Comparison of ENCODE assay signal across 8 cellular contexts in the genomic region with DNA sequence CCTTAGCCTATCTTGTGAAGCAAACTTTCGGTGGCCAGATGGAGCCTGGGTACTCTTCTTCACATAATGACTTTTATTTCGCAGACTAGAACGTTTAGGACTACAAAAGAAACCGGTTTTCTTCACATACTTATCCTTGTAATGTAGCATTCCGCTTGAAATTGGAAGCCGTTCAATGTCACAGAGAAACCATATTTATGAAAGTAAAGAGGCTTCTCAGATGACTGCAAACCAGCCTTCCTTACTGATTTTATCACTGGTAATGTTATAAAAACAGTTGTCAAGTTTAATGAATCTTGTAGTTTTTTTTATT.
DNase-seq lines count a peak whose midpoint lies in the region; ATAC-seq and TF ChIP-seq lines count a peak whose summit lies in the region.

No MANE protein-coding gene starts in this region.

- H3K9me3 ChIP-seq in MM.1S (replicated peaks; ENCODE audit: insufficient read depth, low read length), result no peaks in the 10 kb centered on the region
- H3K9me3 ChIP-seq in effector memory CD4-positive, alpha-beta T cell (ENCODE audit: control insufficient read depth, low read length), result no peaks in the 10 kb centered on the region

- H4K20me1 ChIP-seq in MM.1S (ENCODE audit: insufficient read depth, low read length), result no peaks in the 10 kb centered on the region

- TF ChIP-seq CTCF in AG10803 (conservative IDR thresholded peaks at IDR 0.05; ENCODE audit: low read length), result no peak
- TF ChIP-seq CTCF in MM.1S (IDR thresholded peaks at IDR 0.05; ENCODE audit: low read length), result no peak
- TF ChIP-seq CTCF in nephron progenitor cell (IDR thresholded peaks at IDR 0.05), result no peak

- H3K4me3 ChIP-seq in AG10803 (ENCODE audit: low read length), result peak overlapping the region; percentile 65
- peak overlapping the region; percentile 59 for H3K4me3 ChIP-seq in MM.1S (ENCODE audit: low read length)
- peak overlapping the region; percentile 50 for H3K4me3 ChIP-seq in effector memory CD4-positive, alpha-beta T cell (ENCODE audit: insufficient read depth, low read depth, low read length, poor library complexity, severe bottlenecking)

- peaks cover 25% of the 10 kb centered on the region for H3K27me3 Mint-ChIP-seq in nephron progenitor cell (ENCODE audit: low read depth, poor library complexity)

- no peaks in the 10 kb centered on the region for H3K79me2 ChIP-seq in MM.1S (ENCODE audit: low read length)

- peaks cover 29% of the 10 kb centered on the region for H3K9me3 Mint-ChIP-seq in nephron progenitor cell

- peak overlapping the region; percentile 57 for H3K27ac Mint-ChIP-seq in nephron progenitor cell

- H3K4me2 ChIP-seq in MM.1S (ENCODE audit: low read depth, low read length), result peak overlapping the region; percentile 85

- H3K4me3 Mint-ChIP-seq in nephron progenitor cell, result peak overlapping the region; percentile 82

- no peaks in the 10 kb centered on the region; the same call in 1 of the 2 replicates for H3F3A ChIP-seq in MM.1S (ENCODE audit: insufficient read depth, low read length)

- H2AFZ ChIP-seq in MM.1S (ENCODE audit: low read length), result peak overlapping the region; percentile 92

- H3K4me1 Mint-ChIP-seq in nephron progenitor cell, result peaks cover 50% of the 10 kb centered on the region

- H3K4me1 ChIP-seq in MM.1S (ENCODE audit: low read length), result 0 out of 2 replicates have a peak, but pooled peaks cover 6% of the 10 kb centered on the region
- peaks cover 8% of the 10 kb centered on the region for H3K4me1 ChIP-seq in effector memory CD4-positive, alpha-beta T cell (ENCODE audit: control insufficient read depth, insufficient read depth, low read length, poor library complexity, severe bottlenecking)

- no peaks in the 10 kb centered on the region for H3K9me2 ChIP-seq in MM.1S (replicated peaks; ENCODE audit: insufficient read depth, low read length)

- no peak for ATAC-seq in GM19023 (IDR thresholded peaks at IDR 0.05; ENCODE audit: unreplicated experiment)
- ATAC-seq in activated CD4-positive, CD25-positive, alpha-beta regulatory T cell treated with anti-CD3 and anti-CD28 coated beads, Interleukin-2, amount 50 U/mL, for 24 hours, result no peak

- no peaks in the 10 kb centered on the region for H3K36me3 ChIP-seq in MM.1S (replicated peaks; ENCODE audit: insufficient read depth, low read length)
- no peaks in the 10 kb centered on the region for H3K36me3 ChIP-seq in effector memory CD4-positive, alpha-beta T cell (ENCODE audit: control insufficient read depth, insufficient read depth, low read length)

- peak overlapping the region; percentile 53; the same call in 1 of the 2 replicates for H3K9ac ChIP-seq in MM.1S (ENCODE audit: low read length)

- no peaks in the 10 kb centered on the region for H3K36me3 Mint-ChIP-seq in nephron progenitor cell (ENCODE audit: low read depth)

- peak overlapping the region; percentile 49; the same call in 1 of the 2 replicates for H3K27ac ChIP-seq in MM.1S (ENCODE audit: low read length)
- peak overlapping the region; percentile 89 for H3K27ac ChIP-seq in effector memory CD4-positive, alpha-beta T cell (ENCODE audit: insufficient read depth, low read length, poor library complexity, severe bottlenecking)

- DNase-seq in AG10803 (ENCODE audit: low read depth), result no peak
- no peak for DNase-seq in MM.1S
- no peak for DNase-seq in effector memory CD4-positive, alpha-beta T cell
- no peak for DNase-seq in nephron progenitor cell
- no peak for DNase-seq in NCI-H1417 treated with DMSO at 0.1 percent for 48 hours (lab: John Stamatoyannopoulos, UW)
- DNase-seq in SW 1271 (lab: John Stamatoyannopoulos, UW), result no peak

- no peaks in the 10 kb centered on the region for H3K27me3 ChIP-seq in MM.1S (replicated peaks; ENCODE audit: insufficient read depth, low read length)
- no peaks in the 10 kb centered on the region for H3K27me3 ChIP-seq in effector memory CD4-positive, alpha-beta T cell (replicated peaks; ENCODE audit: control insufficient read depth, insufficient read depth, low read length, poor library complexity, severe bottlenecking)
